21 cellular contexts compared by ENCODE assay signal in the genomic region with DNA sequence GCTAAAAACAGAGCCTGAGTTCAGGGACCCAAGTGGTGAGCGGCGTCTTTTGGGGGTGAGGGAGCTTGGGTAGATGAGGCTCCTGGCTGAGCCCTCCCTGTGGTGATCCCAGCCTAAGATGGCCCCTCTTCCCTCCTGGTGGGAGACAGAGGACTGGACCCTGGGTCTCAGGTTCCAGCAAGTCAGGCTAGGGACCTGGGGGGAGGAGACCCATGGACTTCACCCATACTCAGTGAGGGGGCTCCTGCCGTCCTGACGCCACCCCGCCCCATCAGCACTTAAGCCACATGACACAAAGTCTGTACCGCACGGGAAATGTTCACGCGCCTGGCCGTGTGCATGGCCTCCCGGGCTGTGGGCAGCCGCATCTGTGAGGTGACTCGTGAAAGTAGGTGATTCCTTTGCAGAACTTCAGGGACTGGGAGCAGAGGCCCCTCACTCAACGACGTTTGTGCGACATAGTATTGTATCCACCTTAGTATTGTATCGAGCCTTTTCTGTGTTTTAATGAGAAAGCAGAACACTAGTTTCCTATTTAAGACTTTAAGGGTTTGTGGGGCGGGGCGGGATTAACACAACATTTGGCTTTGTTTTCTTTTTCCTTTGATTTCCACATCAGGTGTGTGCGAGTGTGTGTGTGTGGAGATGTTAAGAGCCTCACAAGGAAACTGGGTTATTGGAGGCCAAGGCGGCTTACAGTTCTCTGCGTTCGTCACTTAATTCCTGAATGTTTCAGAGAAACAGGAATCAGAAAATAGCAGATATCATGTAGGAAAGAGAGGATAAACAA. TPM values are rescaled to one million over a fixed set of nuclear protein-coding genes. Genes with fewer than 3 reads are reported as not detected.
DNase-seq lines count a peak whose midpoint lies in the region; ATAC-seq, FAIRE-seq and TF ChIP-seq lines count a peak whose summit lies in the region.
"Had no signal": no experiment of that assay in that cellular context is flagged by ENCODE, and none has a peak within 500 bp of the region (broad histone marks: within the 10 kb centered on the region; RNA-seq: fewer than 3 reads in every experiment).

No MANE protein-coding gene starts in this region.

- H3K9me3 ChIP-seq in lower lobe of right lung: no peaks in the 10 kb centered on the region
- H3K9me3 ChIP-seq: A549, right lobe of liver, SJSA1, thoracic aorta had no signal

- no peaks in the 10 kb centered on the region for H3K27me3 ChIP-seq in lower lobe of right lung (ENCODE audit: low read depth)
- H3K27me3 ChIP-seq: hepatocyte, right lobe of liver, SJSA1 had no signal

- no peak for ATAC-seq in lower lobe of right lung
- ATAC-seq in GM19395 (IDR thresholded peaks at IDR 0.05; ENCODE audit: unreplicated experiment): no peak
- ATAC-seq: left colon, right lobe of liver had no signal

- CTCF ChIA-PET in activated CD4-positive, alpha-beta T cell treated with anti-CD3 and anti-CD28 coated beads, Interleukin-2, amount 10 ng/mL, durations not matched to agents 7 days and 5 days (lab: Charles Lee): interaction anchor here (0.6 to 1.0 kb wide), 2 partner anchors 119 to 595 kb away, joined by 3 read pairs; no protein-coding TSS in a partner anchor

- H3K4me1 Mint-ChIP-seq in activated CD4-positive, alpha-beta T cell treated with anti-CD3 and anti-CD28 coated beads, Interleukin-2, amount 10 ng/mL, durations not matched to agents 7 days and 5 days: no peaks in the 10 kb centered on the region
- H3K4me1 Mint-ChIP-seq: nephron had no signal

- H3K27me3 Mint-ChIP-seq in activated CD4-positive, alpha-beta T cell treated with anti-CD3 and anti-CD28 coated beads, Interleukin-2, amount 10 ng/mL, durations not matched to agents 7 days and 5 days: no peaks in the 10 kb centered on the region
- H3K27me3 Mint-ChIP-seq: CD4-positive, alpha-beta T cell had no signal

- H3K4me3 ChIP-seq in lower lobe of right lung: no peak overlapping the region
- H3K4me3 ChIP-seq: A549, hepatocyte, right lobe of liver, SJSA1, thoracic aorta had no signal

- TF ChIP-seq POLR2A in GM12891 (IDR thresholded peaks at IDR 0.05; ENCODE audit: low read depth, low read length): no peak

- no peak overlapping the region for H3K27ac Mint-ChIP-seq in activated CD4-positive, alpha-beta T cell treated with anti-CD3 and anti-CD28 coated beads, Interleukin-2, amount 10 ng/mL, durations not matched to agents 7 days and 5 days
- H3K27ac Mint-ChIP-seq: CD4-positive, alpha-beta T cell had no signal

- DNase-seq in activated CD4-positive, alpha-beta T cell treated with anti-CD3 and anti-CD28 coated beads, Interleukin-2, amount 10 ng/mL, durations not matched to agents 7 days and 5 days: peak; percentile 4
- no peak for DNase-seq in activated CD4-positive, alpha-beta T cell treated with anti-CD3 and anti-CD28 coated beads, Interleukin-2, amount 50 U/mL, for 1 hour
- peak; percentile 6 for DNase-seq in activated CD8-positive, alpha-beta memory T cell treated with anti-CD3 and anti-CD28 coated beads, Interleukin-2, amount 50 U/mL, for 4 hours
- DNase-seq in lower lobe of right lung (peak; percentile 20), GOT3 (lab: John Stamatoyannopoulos, UW) (no peak), GM12891 (ENCODE audit: insufficient read length, low spot score) (no peak)
- peak; percentile 14 for DNase-seq in stimulated activated CD8-positive, alpha-beta memory T cell treated with anti-CD3 and anti-CD28 coated beads, Interleukin-4, amount 100 ng/mL, for 48 hours
- DNase-seq: activated naive CD4-positive, alpha-beta T cell; NCI-H187; NCI-H524; OCI-M1; T1000 had no signal

- no peaks in the 10 kb centered on the region for H3K4me1 ChIP-seq in lower lobe of right lung
- H3K4me1 ChIP-seq: A549, right lobe of liver, SJSA1 had no signal

- no peak overlapping the region for H3K27ac ChIP-seq in lower lobe of right lung
- H3K27ac ChIP-seq: A549, hepatocyte, right lobe of liver, SJSA1, thoracic aorta had no signal

- H3K36me3 ChIP-seq in lower lobe of right lung: peaks cover 26% of the 10 kb centered on the region

- POLR2A ChIA-PET in activated CD4-positive, alpha-beta T cell treated with anti-CD3 and anti-CD28 coated beads, Interleukin-2, amount 10 ng/mL, durations not matched to agents 7 days and 5 days (lab: Charles Lee): no interaction called here

- no peak for FAIRE-seq in GM12891 (lab: Jason Lieb, UNC)
- FAIRE-seq: A549 had no signal

- H3K4me3 Mint-ChIP-seq in activated CD4-positive, alpha-beta T cell treated with anti-CD3 and anti-CD28 coated beads, Interleukin-2, amount 10 ng/mL, durations not matched to agents 7 days and 5 days: no peak overlapping the region
- H3K4me3 Mint-ChIP-seq: CD4-positive, alpha-beta T cell; nephron had no signal

- peaks cover 3% of the 10 kb centered on the region for H3K36me3 Mint-ChIP-seq in activated CD4-positive, alpha-beta T cell treated with anti-CD3 and anti-CD28 coated beads, Interleukin-2, amount 10 ng/mL, durations not matched to agents 7 days and 5 days (ENCODE audit: low read depth)

- H3K9me3 Mint-ChIP-seq in activated CD4-positive, alpha-beta T cell treated with anti-CD3 and anti-CD28 coated beads, Interleukin-2, amount 10 ng/mL, durations not matched to agents 7 days and 5 days: no peaks in the 10 kb centered on the region
- H3K9me3 Mint-ChIP-seq: CD4-positive, alpha-beta T cell; nephron had no signal

- no peak for TF ChIP-seq CTCF in lower lobe of right lung (IDR thresholded peaks at IDR 0.05)

- intact Hi-C loops in lower lobe of right lung (cut with DNase I): no loop called here

TF ChIP-seq in GM12891, 5 proteins besides CTCF, POLR2A, EP300 and RAD21:
- TF ChIP-seq POLR2AphosphoS5 (IDR thresholded peaks at IDR 0.05; ENCODE audit: low read depth, low read length) (no peak), TAF1 (IDR thresholded peaks at IDR 0.05; ENCODE audit: low read depth, low read length) (no peak), POU2F2 (IDR thresholded peaks at IDR 0.05; ENCODE audit: low read depth, low read length) (no peak), PAX5 (IDR thresholded peaks at IDR 0.05; ENCODE audit: insufficient read depth, low read length, severe bottlenecking) (no peak), SPI1 (IDR thresholded peaks at IDR 0.05; ENCODE audit: low read depth, low read length) (no peak)

RNA-seq across cellular contexts. Expression of gene TMEM191C, which starts 18.4 kb away (rescaled TPM):
- 1 to 10 TPM; 1.4 to 2.0 TPM for total RNA-seq in activated CD4-positive, alpha-beta T cell treated with anti-CD3 and anti-CD28 coated beads, Interleukin-2, amount 10 ng/mL, durations not matched to agents 7 days and 5 days
- 3.5 TPM for total RNA-seq in lower lobe of right lung
- 2.3 TPM for polyA plus RNA-seq in GM12891 (2012; ENCODE audit: low read depth, missing spikeins)

RNA-seq across cellular contexts. Expression of gene HIC2, which starts 31.7 kb away (rescaled TPM):
- 1 to 10 TPM; 5.1 to 5.5 TPM for total RNA-seq in activated CD4-positive, alpha-beta T cell treated with anti-CD3 and anti-CD28 coated beads, Interleukin-2, amount 10 ng/mL, durations not matched to agents 7 days and 5 days
- total RNA-seq in lower lobe of right lung: 5.7 TPM
- polyA plus RNA-seq in GM12891 (2012; ENCODE audit: low read depth, missing spikeins): 2.0 TPM

Comparison
In these comparisons a context has a peak if more than half of its experiments do, and no peak if none do; other contexts are left out.
1. DNase-seq: peak in activated CD4-positive, alpha-beta T cell treated with anti-CD3 and anti-CD28 coated beads, Interleukin-2, amount 10 ng/mL, durations not matched to agents 7 days and 5 days (single experiment), activated CD8-positive, alpha-beta memory T cell treated with anti-CD3 and anti-CD28 coated beads, Interleukin-2, amount 50 U/mL, for 4 hours (single experiment), lower lobe of right lung (single experiment) and stimulated activated CD8-positive, alpha-beta memory T cell treated with anti-CD3 and anti-CD28 coated beads, Interleukin-4, amount 100 ng/mL, for 48 hours (single experiment); none in activated CD4-positive, alpha-beta T cell treated with anti-CD3 and anti-CD28 coated beads, Interleukin-2, amount 50 U/mL, for 1 hour (single experiment), GOT3 (single experiment) and GM12891 (single experiment).